Comparison of ENCODE assay signal across 31 cellular contexts in genomic region chr1:112946683-112947082, GRCh38.
"Had no signal": no experiment of that assay in that cellular context is flagged by ENCODE, and none has a peak within 500 bp of the region (broad histone marks: within the 10 kb centered on the region; RNA-seq: fewer than 3 reads in every experiment).

No MANE protein-coding gene starts in this region.

- H3K27ac ChIP-seq: ascending aorta, breast epithelium, colonic mucosa, epithelial cell of prostate, esophagus squamous epithelium, gastroesophageal sphincter, WERI-Rb-1 had no signal

- H3K9me3 ChIP-seq: ascending aorta, breast epithelium, colonic mucosa, esophagus squamous epithelium, gastroesophageal sphincter had no signal

- H3K9me3 Mint-ChIP-seq: activated CD4-positive, alpha-beta memory T cell treated with anti-CD3 and anti-CD28 coated beads for 36 hours; activated CD4-positive, alpha-beta T cell treated with anti-CD3 and anti-CD28 coated beads, Interleukin-2, amount 10 ng/mL, durations not matched to agents 24 days and 14 days; activated naive CD4-positive, alpha-beta T cell treated with anti-CD3 and anti-CD28 coated beads, Interleukin-2, amount 10 ng/mL, durations not matched to agents 7 days and 5 days; activated naive CD4-positive, alpha-beta T cell treated with anti-CD3 and anti-CD28 coated beads, Interleukin-2, amount 50 U/mL, for 72 hours; activated naive CD8-positive, alpha-beta T cell treated with anti-CD3 and anti-CD28 coated beads, Interleukin-2, amount 10 ng/mL, durations not matched to agents 7 days and 5 days; activated T-cell treated with anti-CD3 and anti-CD28 coated beads, Interleukin-2, amount 50 U/mL, for 24 hours; activated T-cell treated with anti-CD3 and anti-CD28 coated beads, Interleukin-2, amount 50 U/mL, for 72 hours; T-helper 2 cell treated with Interferon-gamma antibody and Interleukin-4, amounts not matched to agents 5 μg/mL and 100 μg/mL, for 36 hours had no signal

- ATAC-seq: activated CD4-positive, alpha-beta T cell treated with anti-CD3 and anti-CD28 coated beads for 36 hours; activated CD8-positive, alpha-beta memory T cell treated with anti-CD3 and anti-CD28 coated beads, Interleukin-2, amount 10 ng/mL, durations not matched to agents 7 days and 5 days; activated CD8-positive, alpha-beta T cell treated with anti-CD3 and anti-CD28 coated beads, Interleukin-2, amount 10 ng/mL, durations not matched to agents 7 days and 5 days; activated naive CD4-positive, alpha-beta T cell treated with anti-CD3 and anti-CD28 coated beads, Interleukin-2, amount 50 U/mL, for 72 hours; activated T-cell treated with anti-CD3 and anti-CD28 coated beads, Interleukin-2, amount 50 U/mL, for 72 hours; gastroesophageal sphincter; T-helper 17 cell had no signal

- DNase-seq: activated CD4-positive, alpha-beta memory T cell treated with anti-CD3 and anti-CD28 coated beads for 36 hours; activated CD4-positive, alpha-beta T cell treated with anti-CD3 and anti-CD28 coated beads for 36 hours; activated CD4-positive, alpha-beta T cell treated with anti-CD3 and anti-CD28 coated beads, Interleukin-2, amount 10 ng/mL, durations not matched to agents 24 days and 14 days; activated CD4-positive, CD25-positive, alpha-beta regulatory T cell; activated CD4-positive, CD25-positive, alpha-beta regulatory T cell treated with anti-CD3 and anti-CD28 coated beads, Interleukin-2, amount 50 U/mL, for 72 hours; activated CD8-positive, alpha-beta memory T cell treated with anti-CD3 and anti-CD28 coated beads, Interleukin-2, amount 10 ng/mL, durations not matched to agents 7 days and 5 days; activated CD8-positive, alpha-beta memory T cell treated with anti-CD3 and anti-CD28 coated beads, Interleukin-2, amount 50 U/mL, for 4 hours; activated CD8-positive, alpha-beta T cell treated with anti-CD3 and anti-CD28 coated beads, Interleukin-2, amount 10 ng/mL, durations not matched to agents 7 days and 5 days; activated gamma-delta T cell; activated naive CD4-positive, alpha-beta T cell; activated naive CD4-positive, alpha-beta T cell treated with anti-CD3 and anti-CD28 coated beads, Interleukin-2, amount 10 ng/mL, durations not matched to agents 7 days and 5 days; activated naive CD8-positive, alpha-beta T cell treated with anti-CD3 and anti-CD28 coated beads, Interleukin-2, amount 10 ng/mL, durations not matched to agents 7 days and 5 days; activated T-cell treated with anti-CD3 and anti-CD28 coated beads for 4 hours; activated T-cell treated with anti-CD3 and anti-CD28 coated beads, Interleukin-2, amount 50 U/mL, for 24 hours; activated T-cell treated with anti-CD3 and anti-CD28 coated beads, Interleukin-2, amount 50 U/mL, for 72 hours; caudate nucleus; colonic mucosa; effector CD8-positive, alpha-beta T cell; esophagus squamous epithelium; foreskin melanocyte; T-helper 1 cell; T-helper 17 cell; T1000; WERI-Rb-1 had no signal

- H3K4me1 ChIP-seq: breast epithelium, colonic mucosa had no signal

- H3K36me3 ChIP-seq: ascending aorta, breast epithelium, colonic mucosa, esophagus squamous epithelium, gastroesophageal sphincter had no signal

- H3K27me3 ChIP-seq: ascending aorta, breast epithelium, colonic mucosa, esophagus squamous epithelium, gastroesophageal sphincter had no signal

- H3K4me3 Mint-ChIP-seq: activated CD4-positive, alpha-beta memory T cell treated with anti-CD3 and anti-CD28 coated beads for 36 hours; activated CD4-positive, alpha-beta T cell treated with anti-CD3 and anti-CD28 coated beads for 36 hours; activated CD4-positive, alpha-beta T cell treated with anti-CD3 and anti-CD28 coated beads, Interleukin-2, amount 10 ng/mL, durations not matched to agents 24 days and 14 days; activated CD8-positive, alpha-beta memory T cell treated with anti-CD3 and anti-CD28 coated beads, Interleukin-2, amount 10 ng/mL, durations not matched to agents 7 days and 5 days; activated CD8-positive, alpha-beta T cell treated with anti-CD3 and anti-CD28 coated beads, Interleukin-2, amount 10 ng/mL, durations not matched to agents 7 days and 5 days; activated naive CD4-positive, alpha-beta T cell treated with anti-CD3 and anti-CD28 coated beads, Interleukin-2, amount 10 ng/mL, durations not matched to agents 7 days and 5 days; activated naive CD8-positive, alpha-beta T cell treated with anti-CD3 and anti-CD28 coated beads, Interleukin-2, amount 10 ng/mL, durations not matched to agents 7 days and 5 days; activated T-cell treated with anti-CD3 and anti-CD28 coated beads, Interleukin-2, amount 50 U/mL, for 24 hours; activated T-cell treated with anti-CD3 and anti-CD28 coated beads, Interleukin-2, amount 50 U/mL, for 72 hours; T-helper 17 cell; T-helper 2 cell treated with Interferon-gamma antibody and Interleukin-4, amounts not matched to agents 5 μg/mL and 100 μg/mL, for 36 hours had no signal

- H3K27ac Mint-ChIP-seq: activated CD4-positive, alpha-beta memory T cell treated with anti-CD3 and anti-CD28 coated beads for 36 hours; activated CD4-positive, alpha-beta T cell treated with anti-CD3 and anti-CD28 coated beads for 36 hours; activated CD4-positive, alpha-beta T cell treated with anti-CD3 and anti-CD28 coated beads, Interleukin-2, amount 10 ng/mL, durations not matched to agents 24 days and 14 days; activated CD8-positive, alpha-beta memory T cell treated with anti-CD3 and anti-CD28 coated beads, Interleukin-2, amount 10 ng/mL, durations not matched to agents 7 days and 5 days; activated CD8-positive, alpha-beta T cell treated with anti-CD3 and anti-CD28 coated beads, Interleukin-2, amount 10 ng/mL, durations not matched to agents 7 days and 5 days; activated naive CD4-positive, alpha-beta T cell treated with anti-CD3 and anti-CD28 coated beads, Interleukin-2, amount 10 ng/mL, durations not matched to agents 7 days and 5 days; activated naive CD4-positive, alpha-beta T cell treated with anti-CD3 and anti-CD28 coated beads, Interleukin-2, amount 50 U/mL, for 72 hours; activated naive CD8-positive, alpha-beta T cell treated with anti-CD3 and anti-CD28 coated beads, Interleukin-2, amount 10 ng/mL, durations not matched to agents 7 days and 5 days; activated T-cell treated with anti-CD3 and anti-CD28 coated beads, Interleukin-2, amount 50 U/mL, for 24 hours; activated T-cell treated with anti-CD3 and anti-CD28 coated beads, Interleukin-2, amount 50 U/mL, for 72 hours; brain; T-helper 17 cell; T-helper 2 cell treated with Interferon-gamma antibody and Interleukin-4, amounts not matched to agents 5 μg/mL and 100 μg/mL, for 36 hours had no signal

- H3K4me3 ChIP-seq: ascending aorta, breast epithelium, colonic mucosa, esophagus squamous epithelium, gastroesophageal sphincter had no signal

- H3K27me3 Mint-ChIP-seq: activated CD4-positive, alpha-beta memory T cell treated with anti-CD3 and anti-CD28 coated beads for 36 hours; activated CD4-positive, alpha-beta T cell treated with anti-CD3 and anti-CD28 coated beads for 36 hours; activated CD4-positive, alpha-beta T cell treated with anti-CD3 and anti-CD28 coated beads, Interleukin-2, amount 10 ng/mL, durations not matched to agents 24 days and 14 days; activated CD8-positive, alpha-beta memory T cell treated with anti-CD3 and anti-CD28 coated beads, Interleukin-2, amount 10 ng/mL, durations not matched to agents 7 days and 5 days; activated naive CD4-positive, alpha-beta T cell treated with anti-CD3 and anti-CD28 coated beads, Interleukin-2, amount 10 ng/mL, durations not matched to agents 7 days and 5 days; activated naive CD8-positive, alpha-beta T cell treated with anti-CD3 and anti-CD28 coated beads, Interleukin-2, amount 10 ng/mL, durations not matched to agents 7 days and 5 days; activated T-cell treated with anti-CD3 and anti-CD28 coated beads, Interleukin-2, amount 50 U/mL, for 24 hours; brain; T-helper 17 cell had no signal
